Comparison of ENCODE assay signal across 9 cellular contexts in genomic region chr16:75304521-75305363, GRCh38. TPM values are rescaled to one million over a fixed set of nuclear protein-coding genes. Genes with fewer than 3 reads are reported as not detected.
DNase-seq lines count a peak whose midpoint lies in the region; ATAC-seq and TF ChIP-seq lines count a peak whose summit lies in the region.
"Had no signal": no experiment of that assay in that cellular context is flagged by ENCODE, and none has a peak within 500 bp of the region (broad histone marks: within the 10 kb centered on the region; RNA-seq: fewer than 3 reads in every experiment).

No MANE protein-coding gene starts in this region.

- H3K4me1 ChIP-seq in Caco-2 = peaks cover 57% of the 10 kb centered on the region

- peak overlapping the region; percentile 88 for H3K27ac Mint-ChIP-seq in Caco-2 (ENCODE audit: unreplicated experiment)

- in situ Hi-C loops in GM13976 (cut with MboI; ENCODE audit: low sequenced_read_pairs, unreplicated experiment) = no loop called here

- POLR2A ChIA-PET in Caco-2 (lab: Charles Lee) = interaction anchor here (0.6 to 1.3 kb wide), 5 partner anchors 39 to 186 kb away, joined by 3 to 10 read pairs (median 5); partner anchors contain the start of gene CFDP1

- DNase-seq in Caco-2 (peak; percentile 53 to 56), RPMI8226 (peak; percentile 12), fibroblast of gingiva (ENCODE audit: low read depth) (peak; percentile 91), omental fat pad (ENCODE audit: low spot score) (no peak), GM13976 (ENCODE audit: low spot score) (no peak), NCI-H146 treated with DMSO at 0.1 percent for 48 hours (lab: John Stamatoyannopoulos, UW; ENCODE audit: unreplicated experiment) (no peak)
- no peak for DNase-seq in activated CD4-positive, CD25-positive, alpha-beta regulatory T cell treated with anti-CD3 and anti-CD28 coated beads, Interleukin-2, amount 50 U/mL, for 72 hours
- DNase-seq: naive B cell had no signal

- H3K9me3 ChIP-seq in Caco-2 = no peaks in the 10 kb centered on the region

- CTCF ChIA-PET in Caco-2 (lab: Charles Lee) = interaction anchor here (0.7 to 1.9 kb wide), 6 partner anchors 53 to 261 kb away, joined by 3 to 9 read pairs (median 4); no protein-coding TSS in a partner anchor

- peaks cover 41% of the 10 kb centered on the region for H3K4me1 Mint-ChIP-seq in Caco-2 (ENCODE audit: low read depth, unreplicated experiment)

- no peak overlapping the region for H3K4me3 ChIP-seq in Caco-2 (ENCODE audit: low read depth, low read length)

- intact Hi-C loops in Caco-2 (cut with micrococcal nuclease; ENCODE audit: unreplicated experiment) = loop anchor here (1.0 to 2.0 kb wide), 5 partner anchors 24 to 81 kb away; partner anchors contain the start of gene BCAR1

- no peaks in the 10 kb centered on the region for H3K27me3 ChIP-seq in Caco-2 (replicated peaks; ENCODE audit: control insufficient read depth, insufficient read depth, low read length)

- peaks cover 34% of the 10 kb centered on the region for H3K36me3 Mint-ChIP-seq in Caco-2 (ENCODE audit: insufficient read depth, unreplicated experiment)

- TF ChIP-seq CTCF in Caco-2 (IDR thresholded peaks at IDR 0.05; ENCODE audit: insufficient read depth in 1 of 2, low read depth in 1 of 2, low read length in 1 of 2, severe bottlenecking in 1 of 2, unreplicated experiment in 1 of 2) (no peak), omental fat pad (IDR thresholded peaks at IDR 0.05) (no peak), GM13976 (IDR thresholded peaks at IDR 0.05; ENCODE audit: borderline replicate concordance, control extremely low read depth, extremely low read depth, insufficient read depth, missing control alignments) (no peak)

- H3K36me3 ChIP-seq in Caco-2 (ENCODE audit: control insufficient read depth, insufficient read depth, low read length) = no peaks in the 10 kb centered on the region

- ATAC-seq in omental fat pad (ENCODE audit: low FRiP score) (peak; percentile 35), GM19035 (IDR thresholded peaks at IDR 0.05; ENCODE audit: unreplicated experiment) (no peak)

- no peaks in the 10 kb centered on the region for H3K9me3 Mint-ChIP-seq in Caco-2 (ENCODE audit: unreplicated experiment)
- H3K9me3 Mint-ChIP-seq: naive B cell had no signal

- TSS peak; percentile 62 for BruUV-seq in Caco-2 (replicated peaks; lab: Mats Ljungman, UMichigan)

- H3K27me3 Mint-ChIP-seq in Caco-2 (ENCODE audit: insufficient read depth, unreplicated experiment) = no peaks in the 10 kb centered on the region

- peak overlapping the region; percentile 58 for H3K4me3 Mint-ChIP-seq in Caco-2 (ENCODE audit: unreplicated experiment)

RNA-seq across cellular contexts. Expression of gene BCAR1, which starts 53.3 kb away (rescaled TPM):
- total RNA-seq in Caco-2 (2022) (94.0 and 95.5 TPM in 2 replicates), omental fat pad (10 to 100 TPM; 30.1 to 98.0 (median 38.0) TPM)

Comparison
In these comparisons a context has a peak if more than half of its experiments do, and no peak if none do; other contexts are left out.
1. DNase-seq: peak in Caco-2 (2 of 2), RPMI8226 (single experiment) and fibroblast of gingiva (single experiment); none in omental fat pad (single experiment), GM13976 (single experiment), NCI-H146 treated with DMSO at 0.1 percent for 48 hours (single experiment) and activated CD4-positive, CD25-positive, alpha-beta regulatory T cell treated with anti-CD3 and anti-CD28 coated beads, Interleukin-2, amount 50 U/mL, for 72 hours (single experiment).